20 cellular contexts compared by ENCODE assay signal in the genomic region with DNA sequence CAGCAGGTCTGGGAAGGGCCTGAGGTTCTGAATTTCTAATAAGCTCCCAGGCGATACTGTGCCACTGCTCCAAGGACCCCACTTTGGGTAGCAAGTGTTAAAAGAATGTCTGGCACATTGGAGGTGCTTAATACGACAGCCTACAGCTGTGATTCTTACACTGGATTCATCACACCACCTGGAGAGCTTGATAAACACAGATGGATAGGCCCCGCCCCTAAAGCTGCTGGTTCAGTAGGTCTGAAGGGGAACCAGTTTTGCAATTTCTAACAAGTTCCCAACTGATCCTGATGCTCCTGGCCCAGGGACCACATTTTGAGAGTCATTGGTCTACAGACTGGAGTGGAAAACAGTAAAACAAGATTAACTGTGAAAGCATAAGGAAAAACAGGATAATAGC.
DNase-seq lines count a peak whose midpoint lies in the region; ATAC-seq and TF ChIP-seq lines count a peak whose summit lies in the region.
"Had no signal": no experiment of that assay in that cellular context is flagged by ENCODE, and none has a peak within 500 bp of the region (broad histone marks: within the 10 kb centered on the region; RNA-seq: fewer than 3 reads in every experiment).

No MANE protein-coding gene starts in this region.

- H3K27ac ChIP-seq in left lung, result no peak overlapping the region
- H3K27ac ChIP-seq: C4-2B, GM23248, KMS-11 had no signal

- no peaks in the 10 kb centered on the region for H3K27me3 ChIP-seq in left lung

- no peaks in the 10 kb centered on the region for H3K4me1 ChIP-seq in left lung
- H3K4me1 ChIP-seq: Caco-2 had no signal

- peak; percentile 38 for ATAC-seq in left lung
- ATAC-seq in GM18868 (IDR thresholded peaks at IDR 0.05; ENCODE audit: unreplicated experiment), result no peak
- ATAC-seq: HepG2, T-helper 17 cell had no signal

- no peak for TF ChIP-seq CTCF in left lung (IDR thresholded peaks at IDR 0.05)

- DNase-seq in NCI-H2029 (lab: John Stamatoyannopoulos, UW), result peak; percentile 18
- no peak for DNase-seq in NCI-H2029 treated with DMSO at 0.1 percent for 48 hours (lab: John Stamatoyannopoulos, UW)
- peak; percentile 42 for DNase-seq in NCI-H1694 (lab: John Stamatoyannopoulos, UW)
- peak; percentile 53 for DNase-seq in NCI-H524 treated with DMSO at 0.1 percent for 48 hours (lab: John Stamatoyannopoulos, UW)
- DNase-seq in left lung, result no peak
- no peak for DNase-seq in retina
- no peak for DNase-seq in cerebellar cortex (ENCODE audit: low spot score)
- DNase-seq: Caco-2, DND-41, GF-D8, GM23248, HFFc6, MG63, NCI-H1105, SIG-M5, T-helper 17 cell had no signal

- H3K36me3 ChIP-seq in left lung, result no peaks in the 10 kb centered on the region
- H3K36me3 ChIP-seq: MG63 had no signal

- no peaks in the 10 kb centered on the region for H3K9me3 ChIP-seq in left lung
- H3K9me3 ChIP-seq: Caco-2, MG63 had no signal

- no peak overlapping the region for H3K4me3 ChIP-seq in left lung
- H3K4me3 ChIP-seq: GM23248, MG63 had no signal

- intact Hi-C loops in left lung (cut with DNase I), result no loop called here

Comparison
In these comparisons a context has a peak if more than half of its experiments do, and no peak if none do; other contexts are left out.
1. DNase-seq: peak in NCI-H2029 (single experiment), NCI-H1694 (single experiment) and NCI-H524 treated with DMSO at 0.1 percent for 48 hours (single experiment); none in NCI-H2029 treated with DMSO at 0.1 percent for 48 hours (single experiment), left lung (0 of 2), retina (single experiment) and cerebellar cortex (single experiment).